1 cellular context compared by ENCODE assay signal in genomic region chr7:141701489-141702046, GRCh38.
TF ChIP-seq lines count a peak whose summit lies in the region.

No MANE protein-coding gene starts in this region.

TF ChIP-seq in K562, 482 proteins besides CTCF, POLR2A, EP300 and RAD21 (continued from another document):
- TF ChIP-seq ZBTB7A (IDR thresholded peaks at IDR 0.05; ENCODE audit: borderline replicate concordance, control insufficient read depth, low read depth, low read length) (peak; percentile 18; the same call in 1 of the 2 replicates), HMGN3 (IDR thresholded peaks at IDR 0.05; ENCODE audit: borderline replicate concordance, extremely low read depth, insufficient read length, low read depth, low read length) (peak; percentile 6), PCBP1 (IDR thresholded peaks at IDR 0.05; ENCODE audit: low read depth, low read length, poor library complexity, severe bottlenecking) (peak; percentile 80), MAZ (CRISPR knock-in tag; conservative IDR thresholded peaks at IDR 0.05 in 1 of 2, IDR thresholded peaks at IDR 0.05 in 1 of 2) (0 out of 4 replicates have a peak, but pooled peaks of 1 of the 2 experiments have one; percentile 14)
- TF ChIP-seq, protein P1, sequence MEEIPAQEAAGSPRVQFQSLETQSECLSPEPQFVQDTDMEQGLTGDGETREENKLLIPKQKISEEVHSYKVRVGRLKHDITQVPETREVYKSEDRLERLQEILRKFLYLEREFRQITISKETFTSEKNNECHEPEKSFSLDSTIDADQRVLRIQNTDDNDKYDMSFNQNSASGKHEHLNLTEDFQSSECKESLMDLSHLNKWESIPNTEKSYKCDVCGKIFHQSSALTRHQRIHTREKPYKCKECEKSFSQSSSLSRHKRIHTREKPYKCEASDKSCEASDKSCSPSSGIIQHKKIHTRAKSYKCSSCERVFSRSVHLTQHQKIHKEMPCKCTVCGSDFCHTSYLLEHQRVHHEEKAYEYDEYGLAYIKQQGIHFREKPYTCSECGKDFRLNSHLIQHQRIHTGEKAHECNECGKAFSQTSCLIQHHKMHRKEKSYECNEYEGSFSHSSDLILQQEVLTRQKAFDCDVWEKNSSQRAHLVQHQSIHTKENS (CRISPR knock-in tag; IDR thresholded peaks at IDR 0.05), result no peak
